Comparison of ENCODE assay signal across 15 cellular contexts in genomic region chr1:63779338-63779819, GRCh38. TPM values are rescaled to one million over a fixed set of nuclear protein-coding genes. Genes with fewer than 3 reads are reported as not detected.
DNase-seq lines count a peak whose midpoint lies in the region; ATAC-seq and TF ChIP-seq lines count a peak whose summit lies in the region.
"Had no signal": no experiment of that assay in that cellular context is flagged by ENCODE, and none has a peak within 500 bp of the region (broad histone marks: within the 10 kb centered on the region; RNA-seq: fewer than 3 reads in every experiment).

No MANE protein-coding gene starts in this region.

- H3K4me1 ChIP-seq in SJCRH30 (no peaks in the 10 kb centered on the region; the same call in 1 of the 2 replicates), adrenal gland (replicated peaks in 1 of 2) (peaks cover 0 to 12% of the 10 kb centered on the region in 2 donors)

- peak overlapping the region; percentile 57 for H3K27ac Mint-ChIP-seq in neural crest cell (ENCODE audit: unreplicated experiment)
- H3K27ac Mint-ChIP-seq: activated B cell treated with CpG ODN at 0.5 μM for 24 hours; activated naive CD8-positive, alpha-beta T cell treated with anti-CD3 and anti-CD28 coated beads for 36 hours had no signal

- POLR2A ChIA-PET in BJ (lab: Charles Lee) = no interaction called here

- intact Hi-C loops in adrenal gland (cut with DNase I) = loop anchor here in 1 of 2 donors (5.0 kb wide), 1 partner anchor 358 kb away; no protein-coding TSS in a partner anchor

- 55 to 68% (median 65%) methylated on average over 7 of the region's 7 CpGs for WGBS in adrenal gland, 4 donors

- no peaks in the 10 kb centered on the region for H3K36me3 Mint-ChIP-seq in neural crest cell (ENCODE audit: low read depth)
- H3K36me3 Mint-ChIP-seq: activated naive CD8-positive, alpha-beta T cell treated with anti-CD3 and anti-CD28 coated beads for 36 hours had no signal

- no peaks in the 10 kb centered on the region for H3K9me3 Mint-ChIP-seq in neural crest cell
- H3K9me3 Mint-ChIP-seq: activated B cell treated with CpG ODN at 0.5 μM for 24 hours; activated naive CD8-positive, alpha-beta T cell treated with anti-CD3 and anti-CD28 coated beads for 36 hours had no signal

- no peaks in the 10 kb centered on the region for H3K27me3 Mint-ChIP-seq in neural crest cell (ENCODE audit: low read depth)

- no peak for TF ChIP-seq POLR2A in adrenal gland (IDR thresholded peaks at IDR 0.05)

- peaks cover 4% of the 10 kb centered on the region for H3K27me3 ChIP-seq in BJ (ENCODE audit: control insufficient read depth, insufficient read depth, low read length)
- no peaks in the 10 kb centered on the region for H3K27me3 ChIP-seq in SJCRH30
- no peaks in the 10 kb centered on the region for H3K27me3 ChIP-seq in adrenal gland
- H3K27me3 ChIP-seq: tibial nerve had no signal

- no peaks in the 10 kb centered on the region for H3K9me3 ChIP-seq in SJCRH30 (replicated peaks)
- no peaks in the 10 kb centered on the region for H3K9me3 ChIP-seq in adrenal gland (replicated peaks in 1 of 3)
- H3K9me3 ChIP-seq: BLaER1 treated with 17β-estradiol and CSF1 and Interleukin-3, amounts not matched to agents 10 nM and 100 nM; tibial nerve had no signal

- CTCF ChIA-PET in BJ (lab: Yijun Ruan, JAX) = interaction anchor here (0.8 to 2.2 kb wide), 4 partner anchors 88 to 467 kb away, joined by 3 to 9 read pairs (median 7); no protein-coding TSS in a partner anchor

- H3K27ac ChIP-seq in SJCRH30 (no peak overlapping the region), adrenal gland (no peak overlapping the region)
- H3K27ac ChIP-seq: BLaER1 treated with 17β-estradiol and CSF1 and Interleukin-3, amounts not matched to agents 10 nM and 100 nM had no signal

- DNase-seq in BJ (ENCODE audit: low read depth) = peak; percentile 47
- peak; percentile 34 to 49 for DNase-seq in SJCRH30
- DNase-seq in fibroblast of mammary gland (ENCODE audit: low read depth) = peak; percentile 28
- no peak for DNase-seq in neural crest cell (ENCODE audit: low read depth, low spot score)
- DNase-seq in adrenal gland = no peak
- no peak for DNase-seq in activated effector memory CD4-positive, alpha-beta T cell treated with anti-CD3 and anti-CD28 coated beads, Interleukin-2, amount 50 U/mL, for 16 hours
- no peak for DNase-seq in T-helper 2 cell
- DNase-seq: activated B cell treated with CpG ODN at 0.5 μM for 24 hours; activated naive CD8-positive, alpha-beta T cell treated with anti-CD3 and anti-CD28 coated beads for 36 hours; MM.1S; stimulated activated CD4-positive, alpha-beta T cell treated with anti-CD3 and anti-CD28 coated beads, Interleukin-2, amount 100 ng/mL, for 48 hours had no signal

- H3K4me3 ChIP-seq in BJ (ENCODE audit: low read depth, low read length) (no peak overlapping the region), SJCRH30 (no peak overlapping the region), fibroblast of mammary gland (ENCODE audit: control insufficient read depth, low read depth, low read length) (no peak overlapping the region), adrenal gland (no peak overlapping the region)
- H3K4me3 ChIP-seq: BLaER1 treated with 17β-estradiol and CSF1 and Interleukin-3, amounts not matched to agents 10 nM and 100 nM; tibial nerve had no signal

- peaks cover 71% of the 10 kb centered on the region for H3K4me1 Mint-ChIP-seq in neural crest cell

- H3K36me3 ChIP-seq in BJ (ENCODE audit: control insufficient read depth, insufficient read depth, low read length) = no peaks in the 10 kb centered on the region
- H3K36me3 ChIP-seq in SJCRH30 = no peaks in the 10 kb centered on the region
- no peaks in the 10 kb centered on the region for H3K36me3 ChIP-seq in adrenal gland (replicated peaks in 1 of 2)
- H3K36me3 ChIP-seq: BLaER1 treated with 17β-estradiol and CSF1 and Interleukin-3, amounts not matched to agents 10 nM and 100 nM; tibial nerve had no signal

- no peak for ATAC-seq in GM19455 (IDR thresholded peaks at IDR 0.05; ENCODE audit: unreplicated experiment)
- ATAC-seq: SK-N-SH treated with all-trans-retinoic acid at 6 μM for 48 hours had no signal

- TF ChIP-seq CTCF in BJ (IDR thresholded peaks at IDR 0.05; ENCODE audit: insufficient read depth, low read depth, low read length) (no peak), fibroblast of mammary gland (conservative IDR thresholded peaks at IDR 0.05; ENCODE audit: control insufficient read depth, insufficient read depth, low read depth, low read length) (no peak), neural crest cell (conservative IDR thresholded peaks at IDR 0.05) (no peak), adrenal gland (IDR thresholded peaks at IDR 0.05) (no peak)

- no peak overlapping the region for H3K4me3 Mint-ChIP-seq in neural crest cell
- H3K4me3 Mint-ChIP-seq: activated B cell treated with CpG ODN at 0.5 μM for 24 hours; activated naive CD8-positive, alpha-beta T cell treated with anti-CD3 and anti-CD28 coated beads for 36 hours had no signal

RNA-seq across cellular contexts. Expression of gene ROR1, which starts 5.6 kb away (rescaled TPM):
- polyA plus RNA-seq in BJ (2011; rRNA removed) (4.4 and 4.6 TPM in 2 replicates), adrenal gland (1 to 10 TPM in 1 of 3 donors, under 1 TPM in 2; 0.54 to 2.1 (median 0.64) TPM)
- polyA minus RNA-seq in BJ (2011; rRNA and poly(A)+ RNA removed) = 5.2 and 6.1 TPM in 2 replicates
- total RNA-seq in SJCRH30 (2014; rRNA removed; shearing (Covaris generic)) = 4.8 and 5.5 TPM in 2 replicates
- total RNA-seq in neural crest cell (10.8 and 11.0 TPM in 2 replicates), adrenal gland (1 to 10 TPM; 1.1 to 4.6 (median 3.2) TPM)
- total RNA-seq: activated naive CD8-positive, alpha-beta T cell treated with anti-CD3 and anti-CD28 coated beads for 36 hours had no signal

Comparison
In these comparisons a context has a peak if more than half of its experiments do, and no peak if none do; other contexts are left out.
1. DNase-seq: peak in BJ (single experiment), SJCRH30 (2 of 2) and fibroblast of mammary gland (single experiment); none in neural crest cell (single experiment), adrenal gland (0 of 7), activated effector memory CD4-positive, alpha-beta T cell treated with anti-CD3 and anti-CD28 coated beads, Interleukin-2, amount 50 U/mL, for 16 hours (single experiment) and T-helper 2 cell (0 of 5).